1 cellular context compared by ENCODE assay signal in the genomic region with DNA sequence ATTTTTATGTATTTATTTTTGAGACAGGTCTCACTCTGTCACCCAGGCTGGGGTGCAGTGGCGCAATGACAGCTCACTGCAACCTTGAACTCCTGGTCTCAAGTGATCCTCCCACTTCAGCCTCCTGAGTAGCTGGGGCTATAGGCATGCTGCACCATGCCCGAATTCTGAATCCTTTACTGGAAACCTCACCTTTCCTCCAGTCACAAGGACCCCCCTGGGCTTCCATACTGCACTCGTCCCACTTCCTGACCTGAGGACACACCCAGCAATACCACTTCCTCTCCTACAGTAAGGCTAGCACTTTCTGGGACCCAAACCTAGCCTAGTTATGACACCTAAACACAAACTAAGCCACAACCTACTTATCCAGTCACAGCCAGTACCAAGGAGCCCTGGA.
TF ChIP-seq lines count a peak whose summit lies in the region.

No MANE protein-coding gene starts in this region.

TF ChIP-seq in HepG2, 621 proteins besides CTCF, POLR2A, EP300 and RAD21 (continued from another document and continues in another):
- TF ChIP-seq, protein P1, sequence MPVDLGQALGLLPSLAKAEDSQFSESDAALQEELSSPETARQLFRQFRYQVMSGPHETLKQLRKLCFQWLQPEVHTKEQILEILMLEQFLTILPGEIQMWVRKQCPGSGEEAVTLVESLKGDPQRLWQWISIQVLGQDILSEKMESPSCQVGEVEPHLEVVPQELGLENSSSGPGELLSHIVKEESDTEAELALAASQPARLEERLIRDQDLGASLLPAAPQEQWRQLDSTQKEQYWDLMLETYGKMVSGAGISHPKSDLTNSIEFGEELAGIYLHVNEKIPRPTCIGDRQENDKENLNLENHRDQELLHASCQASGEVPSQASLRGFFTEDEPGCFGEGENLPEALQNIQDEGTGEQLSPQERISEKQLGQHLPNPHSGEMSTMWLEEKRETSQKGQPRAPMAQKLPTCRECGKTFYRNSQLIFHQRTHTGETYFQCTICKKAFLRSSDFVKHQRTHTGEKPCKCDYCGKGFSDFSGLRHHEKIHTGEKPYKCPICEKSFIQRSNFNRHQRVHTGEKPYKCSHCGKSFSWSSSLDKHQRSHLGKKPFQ (CRISPR knock-in tag; IDR thresholded peaks at IDR 0.05; ENCODE audit: insufficient replicate concordance), result peak; percentile 51
- TF ChIP-seq DMAP1 (CRISPR knock-in tag; IDR thresholded peaks at IDR 0.05) (0 out of 2 replicates have a peak, but pooled peaks have one; percentile 25), PRPF4 (IDR thresholded peaks at IDR 0.05; ENCODE audit: low read depth, low read length, poor library complexity, severe bottlenecking) (no peak), KMT2B (CRISPR knock-in tag; IDR thresholded peaks at IDR 0.05) (peak; percentile 31; the same call in 1 of the 2 replicates), ZNF138 (CRISPR knock-in tag; IDR thresholded peaks at IDR 0.05; ENCODE audit: low read depth) (no peak), SYNCRIP (IDR thresholded peaks at IDR 0.05; ENCODE audit: insufficient read depth, low read depth, low read length) (no peak), ZSCAN30 (CRISPR knock-in tag; IDR thresholded peaks at IDR 0.05) (no peak), GZF1 (CRISPR knock-in tag; IDR thresholded peaks at IDR 0.05) (no peak), TCF7L2 (IDR thresholded peaks at IDR 0.05; ENCODE audit: low read depth, low read length) (no peak), ZNF720 (CRISPR knock-in tag; IDR thresholded peaks at IDR 0.05) (no peak), ZNF644 (CRISPR knock-in tag; IDR thresholded peaks at IDR 0.05; ENCODE audit: low read depth) (peak; percentile 17; the same call in 1 of the 2 replicates), ZNF746 (CRISPR knock-in tag; IDR thresholded peaks at IDR 0.05) (no peak), IRF2 (CRISPR knock-in tag; IDR thresholded peaks at IDR 0.05) (peak; percentile 46), HMG20A (CRISPR knock-in tag; IDR thresholded peaks at IDR 0.05; ENCODE audit: borderline replicate concordance) (peak; percentile 56; the same call in 1 of the 2 replicates), ZNF24 (IDR thresholded peaks at IDR 0.05) (no peak), GABPB1 (CRISPR knock-in tag; IDR thresholded peaks at IDR 0.05) (peak; percentile 12; the same call in 1 of the 2 replicates), ZNF225 (CRISPR knock-in tag; IDR thresholded peaks at IDR 0.05) (no peak), SAFB2 (CRISPR knock-in tag; IDR thresholded peaks at IDR 0.05; ENCODE audit: borderline replicate concordance, low read depth) (no peak), MTA1 (CRISPR knock-in tag; IDR thresholded peaks at IDR 0.05; ENCODE audit: borderline replicate concordance) (no peak), ZNF556 (CRISPR knock-in tag; IDR thresholded peaks at IDR 0.05; ENCODE audit: borderline replicate concordance) (no peak), SOX6 (IDR thresholded peaks at IDR 0.05) (no peak), SOX6 (CRISPR knock-in tag; IDR thresholded peaks at IDR 0.05) (no peak), ZNF550 (CRISPR knock-in tag; IDR thresholded peaks at IDR 0.05; ENCODE audit: borderline replicate concordance) (no peak), ZNF839 (CRISPR knock-in tag; IDR thresholded peaks at IDR 0.05; ENCODE audit: borderline replicate concordance) (no peak), CBX2 (IDR thresholded peaks at IDR 0.05; ENCODE audit: low read depth, low read length) (no peak), CBX2 (CRISPR knock-in tag; IDR thresholded peaks at IDR 0.05; ENCODE audit: low read depth) (no peak), SRSF4 (IDR thresholded peaks at IDR 0.05; ENCODE audit: low read depth, low read length, poor library complexity, severe bottlenecking) (no peak), ZNF598 (CRISPR knock-in tag; IDR thresholded peaks at IDR 0.05; ENCODE audit: borderline replicate concordance) (no peak), ZNF124 (CRISPR knock-in tag; IDR thresholded peaks at IDR 0.05) (0 out of 2 replicates have a peak, but pooled peaks have one; percentile 31), ZMYM2 (CRISPR knock-in tag; IDR thresholded peaks at IDR 0.05) (peak; percentile 65; the same call in 1 of the 2 replicates), ZNF891 (CRISPR knock-in tag; IDR thresholded peaks at IDR 0.05) (no peak), HDAC2 (CRISPR knock-in tag; IDR thresholded peaks at IDR 0.05) (peak; percentile 33; the same call in 1 of the 2 replicates), ZNF766 (CRISPR knock-in tag; IDR thresholded peaks at IDR 0.05; ENCODE audit: borderline replicate concordance) (no peak), HOXA3 (CRISPR knock-in tag; IDR thresholded peaks at IDR 0.05) (peak; percentile 48; the same call in 1 of the 2 replicates), ZFY (CRISPR knock-in tag; IDR thresholded peaks at IDR 0.05) (no peak)
- TF ChIP-seq, protein P2, sequence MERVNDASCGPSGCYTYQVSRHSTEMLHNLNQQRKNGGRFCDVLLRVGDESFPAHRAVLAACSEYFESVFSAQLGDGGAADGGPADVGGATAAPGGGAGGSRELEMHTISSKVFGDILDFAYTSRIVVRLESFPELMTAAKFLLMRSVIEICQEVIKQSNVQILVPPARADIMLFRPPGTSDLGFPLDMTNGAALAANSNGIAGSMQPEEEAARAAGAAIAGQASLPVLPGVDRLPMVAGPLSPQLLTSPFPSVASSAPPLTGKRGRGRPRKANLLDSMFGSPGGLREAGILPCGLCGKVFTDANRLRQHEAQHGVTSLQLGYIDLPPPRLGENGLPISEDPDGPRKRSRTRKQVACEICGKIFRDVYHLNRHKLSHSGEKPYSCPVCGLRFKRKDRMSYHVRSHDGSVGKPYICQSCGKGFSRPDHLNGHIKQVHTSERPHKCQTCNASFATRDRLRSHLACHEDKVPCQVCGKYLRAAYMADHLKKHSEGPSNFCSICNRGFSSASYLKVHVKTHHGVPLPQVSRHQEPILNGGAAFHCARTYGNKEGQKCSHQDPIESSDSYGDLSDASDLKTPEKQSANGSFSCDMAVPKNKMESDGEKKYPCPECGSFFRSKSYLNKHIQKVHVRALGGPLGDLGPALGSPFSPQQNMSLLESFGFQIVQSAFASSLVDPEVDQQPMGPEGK (CRISPR knock-in tag; IDR thresholded peaks at IDR 0.05), result 0 out of 2 replicates have a peak, but pooled peaks have one; percentile 21
- TF ChIP-seq, protein P3, sequence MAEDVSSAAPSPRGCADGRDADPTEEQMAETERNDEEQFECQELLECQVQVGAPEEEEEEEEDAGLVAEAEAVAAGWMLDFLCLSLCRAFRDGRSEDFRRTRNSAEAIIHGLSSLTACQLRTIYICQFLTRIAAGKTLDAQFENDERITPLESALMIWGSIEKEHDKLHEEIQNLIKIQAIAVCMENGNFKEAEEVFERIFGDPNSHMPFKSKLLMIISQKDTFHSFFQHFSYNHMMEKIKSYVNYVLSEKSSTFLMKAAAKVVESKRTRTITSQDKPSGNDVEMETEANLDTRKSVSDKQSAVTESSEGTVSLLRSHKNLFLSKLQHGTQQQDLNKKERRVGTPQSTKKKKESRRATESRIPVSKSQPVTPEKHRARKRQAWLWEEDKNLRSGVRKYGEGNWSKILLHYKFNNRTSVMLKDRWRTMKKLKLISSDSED (CRISPR knock-in tag; IDR thresholded peaks at IDR 0.05), result no peak
- TF ChIP-seq, protein P4, sequence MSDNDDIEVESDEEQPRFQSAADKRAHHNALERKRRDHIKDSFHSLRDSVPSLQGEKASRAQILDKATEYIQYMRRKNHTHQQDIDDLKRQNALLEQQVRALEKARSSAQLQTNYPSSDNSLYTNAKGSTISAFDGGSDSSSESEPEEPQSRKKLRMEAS (IDR thresholded peaks at IDR 0.05), result 0 out of 2 replicates have a peak, but pooled peaks have one; percentile 28
- TF ChIP-seq, protein P5, sequence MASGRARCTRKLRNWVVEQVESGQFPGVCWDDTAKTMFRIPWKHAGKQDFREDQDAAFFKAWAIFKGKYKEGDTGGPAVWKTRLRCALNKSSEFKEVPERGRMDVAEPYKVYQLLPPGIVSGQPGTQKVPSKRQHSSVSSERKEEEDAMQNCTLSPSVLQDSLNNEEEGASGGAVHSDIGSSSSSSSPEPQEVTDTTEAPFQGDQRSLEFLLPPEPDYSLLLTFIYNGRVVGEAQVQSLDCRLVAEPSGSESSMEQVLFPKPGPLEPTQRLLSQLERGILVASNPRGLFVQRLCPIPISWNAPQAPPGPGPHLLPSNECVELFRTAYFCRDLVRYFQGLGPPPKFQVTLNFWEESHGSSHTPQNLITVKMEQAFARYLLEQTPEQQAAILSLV (CRISPR knock-in tag; IDR thresholded peaks at IDR 0.05; ENCODE audit: borderline replicate concordance), result no peak
- TF ChIP-seq, protein P6, sequence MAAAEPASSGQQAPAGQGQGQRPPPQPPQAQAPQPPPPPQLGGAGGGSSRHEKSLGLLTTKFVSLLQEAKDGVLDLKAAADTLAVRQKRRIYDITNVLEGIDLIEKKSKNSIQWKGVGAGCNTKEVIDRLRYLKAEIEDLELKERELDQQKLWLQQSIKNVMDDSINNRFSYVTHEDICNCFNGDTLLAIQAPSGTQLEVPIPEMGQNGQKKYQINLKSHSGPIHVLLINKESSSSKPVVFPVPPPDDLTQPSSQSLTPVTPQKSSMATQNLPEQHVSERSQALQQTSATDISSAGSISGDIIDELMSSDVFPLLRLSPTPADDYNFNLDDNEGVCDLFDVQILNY (CRISPR knock-in tag; conservative IDR thresholded peaks at IDR 0.05), result no peak
- TF ChIP-seq, protein P7, sequence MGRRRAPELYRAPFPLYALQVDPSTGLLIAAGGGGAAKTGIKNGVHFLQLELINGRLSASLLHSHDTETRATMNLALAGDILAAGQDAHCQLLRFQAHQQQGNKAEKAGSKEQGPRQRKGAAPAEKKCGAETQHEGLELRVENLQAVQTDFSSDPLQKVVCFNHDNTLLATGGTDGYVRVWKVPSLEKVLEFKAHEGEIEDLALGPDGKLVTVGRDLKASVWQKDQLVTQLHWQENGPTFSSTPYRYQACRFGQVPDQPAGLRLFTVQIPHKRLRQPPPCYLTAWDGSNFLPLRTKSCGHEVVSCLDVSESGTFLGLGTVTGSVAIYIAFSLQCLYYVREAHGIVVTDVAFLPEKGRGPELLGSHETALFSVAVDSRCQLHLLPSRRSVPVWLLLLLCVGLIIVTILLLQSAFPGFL (CRISPR knock-in tag; IDR thresholded peaks at IDR 0.05), result no peak
- TF ChIP-seq, protein P8, sequence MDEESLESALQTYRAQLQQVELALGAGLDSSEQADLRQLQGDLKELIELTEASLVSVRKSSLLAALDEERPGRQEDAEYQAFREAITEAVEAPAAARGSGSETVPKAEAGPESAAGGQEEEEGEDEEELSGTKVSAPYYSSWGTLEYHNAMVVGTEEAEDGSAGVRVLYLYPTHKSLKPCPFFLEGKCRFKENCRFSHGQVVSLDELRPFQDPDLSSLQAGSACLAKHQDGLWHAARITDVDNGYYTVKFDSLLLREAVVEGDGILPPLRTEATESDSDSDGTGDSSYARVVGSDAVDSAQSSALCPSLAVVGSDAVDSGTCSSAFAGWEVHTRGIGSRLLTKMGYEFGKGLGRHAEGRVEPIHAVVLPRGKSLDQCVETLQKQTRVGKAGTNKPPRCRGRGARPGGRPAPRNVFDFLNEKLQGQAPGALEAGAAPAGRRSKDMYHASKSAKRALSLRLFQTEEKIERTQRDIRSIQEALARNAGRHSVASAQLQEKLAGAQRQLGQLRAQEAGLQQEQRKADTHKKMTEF (CRISPR knock-in tag; IDR thresholded peaks at IDR 0.05), result peak; percentile 42; the same call in 1 of the 2 replicates
- TF ChIP-seq, protein P9, sequence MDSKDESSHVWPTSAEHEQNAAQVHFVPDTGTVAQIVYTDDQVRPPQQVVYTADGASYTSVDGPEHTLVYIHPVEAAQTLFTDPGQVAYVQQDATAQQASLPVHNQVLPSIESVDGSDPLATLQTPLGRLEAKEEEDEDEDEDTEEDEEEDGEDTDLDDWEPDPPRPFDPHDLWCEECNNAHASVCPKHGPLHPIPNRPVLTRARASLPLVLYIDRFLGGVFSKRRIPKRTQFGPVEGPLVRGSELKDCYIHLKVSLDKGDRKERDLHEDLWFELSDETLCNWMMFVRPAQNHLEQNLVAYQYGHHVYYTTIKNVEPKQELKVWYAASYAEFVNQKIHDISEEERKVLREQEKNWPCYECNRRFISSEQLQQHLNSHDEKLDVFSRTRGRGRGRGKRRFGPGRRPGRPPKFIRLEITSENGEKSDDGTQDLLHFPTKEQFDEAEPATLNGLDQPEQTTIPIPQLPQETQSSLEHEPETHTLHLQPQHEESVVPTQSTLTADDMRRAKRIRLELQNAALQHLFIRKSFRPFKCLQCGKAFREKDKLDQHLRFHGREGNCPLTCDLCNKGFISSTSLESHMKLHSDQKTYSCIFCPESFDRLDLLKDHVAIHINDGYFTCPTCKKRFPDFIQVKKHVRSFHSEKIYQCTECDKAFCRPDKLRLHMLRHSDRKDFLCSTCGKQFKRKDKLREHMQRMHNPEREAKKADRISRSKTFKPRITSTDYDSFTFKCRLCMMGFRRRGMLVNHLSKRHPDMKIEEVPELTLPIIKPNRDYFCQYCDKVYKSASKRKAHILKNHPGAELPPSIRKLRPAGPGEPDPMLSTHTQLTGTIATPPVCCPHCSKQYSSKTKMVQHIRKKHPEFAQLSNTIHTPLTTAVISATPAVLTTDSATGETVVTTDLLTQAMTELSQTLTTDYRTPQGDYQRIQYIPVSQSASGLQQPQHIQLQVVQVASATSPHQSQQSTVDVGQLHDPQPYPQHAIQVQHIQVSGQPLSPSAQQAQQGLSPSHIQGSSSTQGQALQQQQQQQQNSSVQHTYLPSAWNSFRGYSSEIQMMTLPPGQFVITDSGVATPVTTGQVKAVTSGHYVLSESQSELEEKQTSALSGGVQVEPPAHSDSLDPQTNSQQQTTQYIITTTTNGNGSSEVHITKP (CRISPR knock-in tag; IDR thresholded peaks at IDR 0.05; ENCODE audit: low read depth), result peak; percentile 49; the same call in 1 of the 2 replicates
- TF ChIP-seq, protein P10, sequence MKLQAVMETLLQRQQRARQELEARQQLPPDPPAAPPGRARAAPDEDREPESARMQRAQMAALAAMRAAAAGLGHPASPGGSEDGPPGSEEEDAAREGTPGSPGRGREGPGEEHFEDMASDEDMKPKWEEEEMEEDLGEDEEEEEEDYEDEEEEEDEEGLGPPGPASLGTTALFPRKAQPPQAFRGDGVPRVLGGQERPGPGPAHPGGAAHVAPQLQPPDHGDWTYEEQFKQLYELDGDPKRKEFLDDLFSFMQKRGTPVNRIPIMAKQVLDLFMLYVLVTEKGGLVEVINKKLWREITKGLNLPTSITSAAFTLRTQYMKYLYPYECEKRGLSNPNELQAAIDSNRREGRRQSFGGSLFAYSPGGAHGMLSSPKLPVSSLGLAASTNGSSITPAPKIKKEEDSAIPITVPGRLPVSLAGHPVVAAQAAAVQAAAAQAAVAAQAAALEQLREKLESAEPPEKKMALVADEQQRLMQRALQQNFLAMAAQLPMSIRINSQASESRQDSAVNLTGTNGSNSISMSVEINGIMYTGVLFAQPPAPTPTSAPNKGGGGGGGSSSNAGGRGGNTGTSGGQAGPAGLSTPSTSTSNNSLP (IDR thresholded peaks at IDR 0.05; ENCODE audit: low read depth, low read length), result no peak
- TF ChIP-seq, protein P11, sequence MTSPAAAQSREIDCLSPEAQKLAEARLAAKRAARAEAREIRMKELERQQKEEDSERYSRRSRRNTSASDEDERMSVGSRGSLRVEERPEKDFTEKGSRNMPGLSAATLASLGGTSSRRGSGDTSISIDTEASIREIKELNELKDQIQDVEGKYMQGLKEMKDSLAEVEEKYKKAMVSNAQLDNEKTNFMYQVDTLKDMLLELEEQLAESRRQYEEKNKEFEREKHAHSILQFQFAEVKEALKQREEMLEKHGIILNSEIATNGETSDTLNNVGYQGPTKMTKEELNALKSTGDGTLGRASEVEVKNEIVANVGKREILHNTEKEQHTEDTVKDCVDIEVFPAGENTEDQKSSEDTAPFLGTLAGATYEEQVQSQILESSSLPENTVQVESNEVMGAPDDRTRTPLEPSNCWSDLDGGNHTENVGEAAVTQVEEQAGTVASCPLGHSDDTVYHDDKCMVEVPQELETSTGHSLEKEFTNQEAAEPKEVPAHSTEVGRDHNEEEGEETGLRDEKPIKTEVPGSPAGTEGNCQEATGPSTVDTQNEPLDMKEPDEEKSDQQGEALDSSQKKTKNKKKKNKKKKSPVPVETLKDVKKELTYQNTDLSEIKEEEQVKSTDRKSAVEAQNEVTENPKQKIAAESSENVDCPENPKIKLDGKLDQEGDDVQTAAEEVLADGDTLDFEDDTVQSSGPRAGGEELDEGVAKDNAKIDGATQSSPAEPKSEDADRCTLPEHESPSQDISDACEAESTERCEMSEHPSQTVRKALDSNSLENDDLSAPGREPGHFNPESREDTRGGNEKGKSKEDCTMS (CRISPR knock-in tag; conservative IDR thresholded peaks at IDR 0.05), result no peak
